1 cellular context compared by ENCODE assay signal in the genomic region with DNA sequence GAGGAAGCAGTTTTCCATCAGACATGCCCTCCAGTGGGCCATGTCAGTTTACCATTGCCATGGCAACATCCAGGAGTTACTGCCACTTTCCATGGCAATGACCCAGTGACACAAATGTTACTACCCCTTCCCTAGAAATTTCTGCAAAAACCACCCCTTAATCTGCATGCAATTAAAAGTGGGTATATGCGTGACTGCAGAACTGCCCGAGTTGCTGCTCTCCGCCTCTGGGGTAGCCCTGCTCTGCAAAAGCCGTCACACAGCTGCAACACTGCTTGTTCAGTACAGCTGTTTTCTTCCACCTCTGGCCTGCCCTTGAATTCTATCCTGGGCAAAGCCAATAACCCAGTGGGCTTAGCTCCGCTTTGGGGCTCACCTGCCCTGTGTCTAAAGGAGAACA.
A peak's percentile ranks its signal among the peaks of the same experiment; 100 is the strongest.
TF ChIP-seq lines count a peak whose summit lies in the region.

No MANE protein-coding gene starts in this region.

TF ChIP-seq in K562, 482 proteins besides CTCF, POLR2A, EP300 and RAD21:
- TF ChIP-seq RFX1 (IDR thresholded peaks at IDR 0.05), result peak; percentile 38; the same call in 1 of the 2 replicates
- no peak for TF ChIP-seq HDAC3 (IDR thresholded peaks at IDR 0.05; ENCODE audit: borderline replicate concordance, partially characterized antibody)
